24 cellular contexts compared by ENCODE assay signal in the genomic region with DNA sequence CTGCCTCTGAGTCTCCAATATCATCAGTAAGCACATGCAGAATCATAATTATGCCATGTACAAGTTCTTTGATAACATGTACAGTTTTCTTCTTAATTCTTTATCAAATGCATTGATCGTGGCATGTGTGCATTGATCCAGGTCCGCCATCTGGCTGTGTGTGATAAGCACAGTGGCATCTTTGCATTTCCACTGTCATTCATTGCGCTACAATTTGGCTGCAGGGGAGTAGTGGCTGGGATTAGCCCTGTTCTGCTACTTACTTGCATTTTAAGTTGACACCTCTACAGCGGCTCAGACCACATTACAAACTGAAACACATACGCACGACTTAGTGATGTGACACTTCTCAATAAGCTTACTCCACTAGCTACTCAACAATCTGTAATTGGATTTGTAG.
DNase-seq lines count a peak whose midpoint lies in the region; ATAC-seq, FAIRE-seq and TF ChIP-seq lines count a peak whose summit lies in the region.
"Had no signal": no experiment of that assay in that cellular context is flagged by ENCODE, and none has a peak within 500 bp of the region (broad histone marks: within the 10 kb centered on the region; RNA-seq: fewer than 3 reads in every experiment).

No MANE protein-coding gene starts in this region.

- FAIRE-seq in D721Med (lab: Jason Lieb, UNC) (peak; percentile 94), K562 (lab: Jason Lieb, UNC) (peak; percentile 95)

- DNase-seq in D721Med (ENCODE audit: insufficient read length, low spot score): no peak
- peak; percentile 46 for DNase-seq in NCI-H524 treated with DMSO at 0.1 percent for 48 hours (lab: John Stamatoyannopoulos, UW)
- DNase-seq in K562 (ENCODE audit: extremely low read depth in 1 of 4, low spot score in 3 of 4): peak; percentile 23 to 72 (median 44)
- no peak for DNase-seq in neural crest cell (ENCODE audit: low read depth, low spot score)
- DNase-seq in lower leg skin (ENCODE audit: low spot score in 2 of 2): no peak
- no peak for DNase-seq in T-helper 2 cell treated with Interferon-gamma antibody and Interleukin-4, amounts not matched to agents 5 μg/mL and 100 μg/mL, for 36 hours (ENCODE audit: low spot score)
- DNase-seq: C1 segment of cervical spinal cord; CD8-positive, alpha-beta memory T cell; DMS79 treated with DMSO at 0.1 percent for 48 hours; H7; HFFc6; MM.1S; NCI-H1092; NCI-H146; NCI-H2029 treated with DMSO at 0.1 percent for 48 hours; NCI-H2171 treated with DMSO at 0.1 percent for 48 hours; NCI-H446 treated with DMSO at 0.1 percent for 48 hours; NCI-H748 treated with DMSO at 0.1 percent for 48 hours; PC-3; RPMI8226; SHP77 treated with DMSO at 0.1 percent for 48 hours had no signal

- H3K79me2 ChIP-seq in K562 (ENCODE audit: control insufficient read depth, insufficient read depth, low read length): no peaks in the 10 kb centered on the region

- H3K36me3 ChIP-seq in K562 (ENCODE audit: control insufficient read depth, insufficient read depth, low read length): no peaks in the 10 kb centered on the region

- CTCF ChIA-PET in K562 (lab: Yijun Ruan, JAX; ENCODE audit: low intra/inter-chr PET ratio): no interaction called here

- H3K4me3 ChIP-seq in K562 (no peak overlapping the region), lower leg skin (ENCODE audit: low read depth, poor library complexity, severe bottlenecking) (no peak overlapping the region)

- no peak for TF ChIP-seq RAD21 in K562 (CRISPR knock-in tag; conservative IDR thresholded peaks at IDR 0.05 in 1 of 2, IDR thresholded peaks at IDR 0.05 in 1 of 2)

- no peaks in the 10 kb centered on the region for H3K9me3 ChIP-seq in K562 (replicated peaks; ENCODE audit: control insufficient read depth, insufficient read depth, low read depth, low read length)

- H3K9me3 Mint-ChIP-seq in neural crest cell: no peaks in the 10 kb centered on the region
- H3K9me3 Mint-ChIP-seq in T-helper 2 cell treated with Interferon-gamma antibody and Interleukin-4, amounts not matched to agents 5 μg/mL and 100 μg/mL, for 36 hours: no peaks in the 10 kb centered on the region
- H3K9me3 Mint-ChIP-seq: CD8-positive, alpha-beta memory T cell; HFFc6; IgD-negative memory B cell had no signal

- no TSS peak for BruUV-seq in K562 (replicated peaks; lab: Mats Ljungman, UMichigan)

- no peak overlapping the region for H3K4me3 Mint-ChIP-seq in neural crest cell
- no peak overlapping the region for H3K4me3 Mint-ChIP-seq in T-helper 2 cell treated with Interferon-gamma antibody and Interleukin-4, amounts not matched to agents 5 μg/mL and 100 μg/mL, for 36 hours
- H3K4me3 Mint-ChIP-seq: CD8-positive, alpha-beta memory T cell; HFFc6; IgD-negative memory B cell had no signal

- H3K27me3 Mint-ChIP-seq in neural crest cell (ENCODE audit: low read depth): no peaks in the 10 kb centered on the region
- no peaks in the 10 kb centered on the region for H3K27me3 Mint-ChIP-seq in T-helper 2 cell treated with Interferon-gamma antibody and Interleukin-4, amounts not matched to agents 5 μg/mL and 100 μg/mL, for 36 hours (ENCODE audit: low read depth)
- H3K27me3 Mint-ChIP-seq: CD8-positive, alpha-beta memory T cell; IgD-negative memory B cell had no signal

- H3K9ac ChIP-seq in K562 (ENCODE audit: insufficient read depth in 1 of 2, low read depth in 2 of 2, low read length in 2 of 2): no peak overlapping the region

- TF ChIP-seq CTCF in D721Med (IDR thresholded peaks at IDR 0.05; ENCODE audit: insufficient read depth, missing control alignments) (no peak), K562 (IDR thresholded peaks at IDR 0.05 in 2 of 3, conservative IDR thresholded peaks at IDR 0.05 in 1 of 3; ENCODE audit: insufficient read depth in 2 of 3, low read depth in 1 of 3, low read length in 3 of 3) (no peak), neural crest cell (conservative IDR thresholded peaks at IDR 0.05) (no peak), lower leg skin (IDR thresholded peaks at IDR 0.05) (no peak)

- POLR2A ChIA-PET in K562 (lab: Yijun Ruan, JAX): interaction anchor here (0.6 to 1.0 kb wide), 2 partner anchors 9 to 1007 kb away, joined by 3 read pairs; no protein-coding TSS in a partner anchor

- peak; percentile 95 for ATAC-seq in K562
- no peak for ATAC-seq in GM21737 (IDR thresholded peaks at IDR 0.05; ENCODE audit: unreplicated experiment)
- ATAC-seq in HG02885 (IDR thresholded peaks at IDR 0.05; ENCODE audit: poor library complexity, unreplicated experiment): no peak
- ATAC-seq: PC-3 had no signal

- intact Hi-C loops in K562 (cut with micrococcal nuclease): no loop called here
- intact Hi-C loops in lower leg skin (cut with DNase I; ENCODE audit: low total_unique reads): no loop called here

- TF ChIP-seq POLR2A in K562 (conservative IDR thresholded peaks at IDR 0.05) (no peak), lower leg skin (IDR thresholded peaks at IDR 0.05) (no peak)

- H2AFZ ChIP-seq in K562 (ENCODE audit: low read depth, low read length): no peak overlapping the region

- no peaks in the 10 kb centered on the region for H3K9me1 ChIP-seq in K562 (ENCODE audit: control insufficient read depth, insufficient read depth, low read length)

- peaks cover 4 to 7% of the 10 kb centered on the region in 2 experiments; a peak in 3 of 5 replicates for H3K4me1 ChIP-seq in K562 (replicated peaks in 1 of 2; ENCODE audit: control insufficient read depth in 2 of 2, insufficient read depth in 2 of 2, low read length in 2 of 2)

- H3K4me1 Mint-ChIP-seq in neural crest cell: peaks cover 34% of the 10 kb centered on the region
- H3K4me1 Mint-ChIP-seq in T-helper 2 cell treated with Interferon-gamma antibody and Interleukin-4, amounts not matched to agents 5 μg/mL and 100 μg/mL, for 36 hours (ENCODE audit: low read depth): no peaks in the 10 kb centered on the region
- H3K4me1 Mint-ChIP-seq: CD8-positive, alpha-beta memory T cell; IgD-negative memory B cell had no signal

- in situ Hi-C loops in K562 (cut with MboI): no loop called here

- peak; percentile 49; the same call in 1 of the 2 replicates for TF ChIP-seq EP300 in K562 (IDR thresholded peaks at IDR 0.05; ENCODE audit: low read length)

- H3K27me3 ChIP-seq in K562 (ENCODE audit: control insufficient read depth in 2 of 2, insufficient read depth in 2 of 2, low read length in 2 of 2): no peaks in the 10 kb centered on the region

- no peaks in the 10 kb centered on the region for H4K20me1 ChIP-seq in K562 (replicated peaks; ENCODE audit: control insufficient read depth, insufficient read depth, low read length)

- 4% methylated on average over 5 of the region's 6 CpGs for WGBS in K562 (ENCODE audit: insufficient coverage, low coverage, missing lambda C conversion rate)
- WGBS in lower leg skin, 2 donors: 96 to 99% methylated on average over 6 of the region's 6 CpGs

- H3K27ac Mint-ChIP-seq in neural crest cell (ENCODE audit: unreplicated experiment): peak overlapping the region; percentile 14
- no peak overlapping the region for H3K27ac Mint-ChIP-seq in T-helper 2 cell treated with Interferon-gamma antibody and Interleukin-4, amounts not matched to agents 5 μg/mL and 100 μg/mL, for 36 hours
- H3K27ac Mint-ChIP-seq: CD8-positive, alpha-beta memory T cell; HFFc6; IgD-negative memory B cell had no signal

- H3K27ac ChIP-seq in K562 (ENCODE audit: extremely low read depth, low read depth, low read length): no peak overlapping the region

- H3K4me2 ChIP-seq in K562 (ENCODE audit: insufficient read depth, low read length): peak overlapping the region; percentile 21; the same call in 1 of the 2 replicates

- peaks cover 4% of the 10 kb centered on the region for H3K36me3 Mint-ChIP-seq in neural crest cell (ENCODE audit: low read depth)
- no peaks in the 10 kb centered on the region for H3K36me3 Mint-ChIP-seq in T-helper 2 cell treated with Interferon-gamma antibody and Interleukin-4, amounts not matched to agents 5 μg/mL and 100 μg/mL, for 36 hours (ENCODE audit: low read depth)
- H3K36me3 Mint-ChIP-seq: IgD-negative memory B cell had no signal

TF ChIP-seq in K562, 482 proteins besides CTCF, POLR2A, EP300 and RAD21 (continues in another document):
- TF ChIP-seq GATAD2B (IDR thresholded peaks at IDR 0.05; ENCODE audit: borderline replicate concordance): peak; percentile 26; the same call in 1 of the 2 replicates
- no peak for TF ChIP-seq KAT2B (IDR thresholded peaks at IDR 0.05; ENCODE audit: low read depth, low read length)
- TF ChIP-seq ARID1B (IDR thresholded peaks at IDR 0.05): peak; percentile 90
- peak; percentile 71; the same call in 1 of the 2 replicates for TF ChIP-seq POLR2AphosphoS5 (IDR thresholded peaks at IDR 0.05; ENCODE audit: control insufficient read depth, insufficient read depth, low read depth, low read length)
- TF ChIP-seq L3MBTL2 (IDR thresholded peaks at IDR 0.05): peak; percentile 38; the same call in 1 of the 2 replicates
- TF ChIP-seq GATA2 (CRISPR knock-in tag; IDR thresholded peaks at IDR 0.05): peak; percentile 50; the same call in 1 of the 2 replicates

Comparison
In these comparisons a context has a peak if more than half of its experiments do, and no peak if none do; other contexts are left out.
1. DNase-seq: peak in NCI-H524 treated with DMSO at 0.1 percent for 48 hours (single experiment) and K562 (4 of 4); none in D721Med (single experiment), neural crest cell (single experiment), lower leg skin (0 of 2) and T-helper 2 cell treated with Interferon-gamma antibody and Interleukin-4, amounts not matched to agents 5 μg/mL and 100 μg/mL, for 36 hours (single experiment).